In the genomic region with DNA sequence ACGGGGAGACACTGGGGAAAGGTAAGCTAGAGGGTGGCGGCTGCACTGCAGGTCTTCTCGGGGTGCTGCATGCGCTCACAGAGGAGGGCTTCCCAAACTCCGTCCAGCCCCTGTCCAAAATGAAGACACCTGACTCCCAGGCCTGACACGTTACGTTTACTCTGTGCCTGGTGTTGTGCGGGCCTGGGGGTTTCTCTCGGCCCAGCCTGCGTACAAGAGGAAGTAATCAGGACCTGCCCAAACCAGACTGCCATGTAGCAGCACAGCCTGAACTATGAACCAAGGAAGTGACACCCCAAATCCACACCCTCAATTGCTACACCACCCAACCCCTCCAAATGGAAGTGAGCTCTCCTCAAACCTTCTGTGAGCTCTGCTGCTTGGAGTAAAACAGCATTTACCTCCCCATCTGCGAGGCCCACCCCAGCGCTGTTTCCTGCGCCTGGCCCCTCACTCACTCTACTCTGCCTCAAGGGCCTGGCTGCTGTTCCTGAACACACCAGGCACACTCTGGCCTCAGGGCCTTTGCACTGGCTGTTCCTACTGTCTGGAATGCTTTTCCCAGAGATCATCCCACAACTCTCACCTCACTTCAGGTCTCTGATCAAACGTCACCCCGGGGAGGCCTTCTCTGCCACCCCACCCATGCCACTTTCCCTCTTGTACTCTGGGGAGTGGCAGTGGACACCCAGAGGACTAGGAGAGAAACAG, we compare ENCODE assay signal across 15 cellular contexts. TPM values are rescaled to one million over a fixed set of nuclear protein-coding genes. Genes with fewer than 3 reads are reported as not detected.
DNase-seq lines count a peak whose midpoint lies in the region; ATAC-seq and TF ChIP-seq lines count a peak whose summit lies in the region.
"Had no signal": no experiment of that assay in that cellular context is flagged by ENCODE, and none has a peak within 500 bp of the region (broad histone marks: within the 10 kb centered on the region; RNA-seq: fewer than 3 reads in every experiment).

No MANE protein-coding gene starts in this region.

- peak overlapping the region; percentile 38 for H3K27ac ChIP-seq in thymus (ENCODE audit: low read depth)
- H3K27ac ChIP-seq in ovary, result no peak overlapping the region
- H3K27ac ChIP-seq: lower lobe of right lung had no signal

- peak; percentile 56 for ATAC-seq in central memory CD8-positive, alpha-beta T cell (replicated peaks; ENCODE audit: extremely low read depth, poor library complexity, severe bottlenecking)
- ATAC-seq: lower lobe of right lung had no signal

- TF ChIP-seq CTCF in ovary (IDR thresholded peaks at IDR 0.05), result no peak

- H3K36me3 ChIP-seq in thymus (ENCODE audit: control insufficient read depth, insufficient read depth) (peaks cover 36% of the 10 kb centered on the region), ovary (no peaks in the 10 kb centered on the region)

- no peak for TF ChIP-seq POLR2A in ovary (IDR thresholded peaks at IDR 0.05)

- H3K4me1 ChIP-seq in thymus (ENCODE audit: control insufficient read depth, insufficient read depth, low read length) (peaks cover 7% of the 10 kb centered on the region), ovary (ENCODE audit: insufficient read depth) (peaks cover 5% of the 10 kb centered on the region)

- H3K27me3 Mint-ChIP-seq in activated naive CD4-positive, alpha-beta T cell treated with anti-CD3 and anti-CD28 coated beads, Interleukin-2, amount 50 U/mL, for 24 hours, result no peaks in the 10 kb centered on the region
- H3K27me3 Mint-ChIP-seq in IgD-negative memory B cell, result no peaks in the 10 kb centered on the region
- H3K27me3 Mint-ChIP-seq in central memory CD8-positive, alpha-beta T cell, result no peaks in the 10 kb centered on the region
- H3K27me3 Mint-ChIP-seq: activated naive CD8-positive, alpha-beta T cell had no signal

- H3K27me3 ChIP-seq in thymus (ENCODE audit: control insufficient read depth, insufficient read depth) (no peaks in the 10 kb centered on the region), ovary (no peaks in the 10 kb centered on the region)

- DNase-seq in activated naive CD4-positive, alpha-beta T cell (lab: John Stamatoyannopoulos, UW), result no peak
- DNase-seq in central memory CD8-positive, alpha-beta T cell (ENCODE audit: low spot score in 2 of 2), result no peak
- DNase-seq in ovary (no peak), NCI-H1694 treated with DMSO at 0.1 percent for 48 hours (lab: John Stamatoyannopoulos, UW) (no peak), NCI-H1092 treated with DMSO at 0.1 percent for 48 hours (lab: John Stamatoyannopoulos, UW) (no peak)
- DNase-seq: lower lobe of right lung, NCI-H2107, retina had no signal

- H3K4me3 ChIP-seq in thymus (ENCODE audit: low read length), result no peak overlapping the region
- no peak overlapping the region for H3K4me3 ChIP-seq in ovary
- H3K4me3 ChIP-seq: lower lobe of right lung had no signal

- H3K9me3 ChIP-seq in thymus (ENCODE audit: control insufficient read depth) (no peaks in the 10 kb centered on the region), ovary (no peaks in the 10 kb centered on the region)
- H3K9me3 ChIP-seq: lower lobe of right lung had no signal

- no peak for TF ChIP-seq EP300 in ovary (IDR thresholded peaks at IDR 0.05)

- WGBS in thymus, result 93% methylated on average over 15 of the region's 15 CpGs
- 86 to 91% (median 89%) methylated on average over 15 of the region's 15 CpGs for WGBS in ovary, 3 donors

- H3K9me3 Mint-ChIP-seq in activated naive CD4-positive, alpha-beta T cell treated with anti-CD3 and anti-CD28 coated beads, Interleukin-2, amount 50 U/mL, for 24 hours, result no peaks in the 10 kb centered on the region
- H3K9me3 Mint-ChIP-seq in IgD-negative memory B cell, result no peaks in the 10 kb centered on the region
- no peaks in the 10 kb centered on the region for H3K9me3 Mint-ChIP-seq in central memory CD8-positive, alpha-beta T cell

- intact Hi-C loops in ovary (cut with DNase I), result no loop called here

- H3K36me3 Mint-ChIP-seq in activated naive CD4-positive, alpha-beta T cell treated with anti-CD3 and anti-CD28 coated beads, Interleukin-2, amount 50 U/mL, for 24 hours, result peaks cover 22% of the 10 kb centered on the region
- H3K36me3 Mint-ChIP-seq in IgD-negative memory B cell, result peaks cover 4% of the 10 kb centered on the region
- peaks cover 28% of the 10 kb centered on the region for H3K36me3 Mint-ChIP-seq in central memory CD8-positive, alpha-beta T cell (ENCODE audit: insufficient read depth)

- peak overlapping the region; percentile 44 for H3K4me3 Mint-ChIP-seq in activated naive CD4-positive, alpha-beta T cell treated with anti-CD3 and anti-CD28 coated beads, Interleukin-2, amount 50 U/mL, for 24 hours
- H3K4me3 Mint-ChIP-seq in IgD-negative memory B cell, result peak overlapping the region; percentile 61 to 90 (median 77)
- peak overlapping the region; percentile 68 for H3K4me3 Mint-ChIP-seq in central memory CD8-positive, alpha-beta T cell
- H3K4me3 Mint-ChIP-seq: activated naive CD8-positive, alpha-beta T cell had no signal

- peak overlapping the region; percentile 59 for H3K27ac Mint-ChIP-seq in activated naive CD4-positive, alpha-beta T cell treated with anti-CD3 and anti-CD28 coated beads, Interleukin-2, amount 50 U/mL, for 24 hours
- peak overlapping the region; percentile 84 to 98 (median 90) for H3K27ac Mint-ChIP-seq in IgD-negative memory B cell
- peak overlapping the region; percentile 91 for H3K27ac Mint-ChIP-seq in central memory CD8-positive, alpha-beta T cell (ENCODE audit: low read depth)
- H3K27ac Mint-ChIP-seq: activated naive CD8-positive, alpha-beta T cell had no signal

- peaks cover 13% of the 10 kb centered on the region for H3K4me1 Mint-ChIP-seq in activated naive CD4-positive, alpha-beta T cell treated with anti-CD3 and anti-CD28 coated beads, Interleukin-2, amount 50 U/mL, for 24 hours
- H3K4me1 Mint-ChIP-seq in IgD-negative memory B cell, result peaks cover 33 to 53% (median 44%) of the 10 kb centered on the region in 3 donors
- H3K4me1 Mint-ChIP-seq in central memory CD8-positive, alpha-beta T cell, result peaks cover 43% of the 10 kb centered on the region

RNA-seq across cellular contexts. Expression of gene HSPBP1, which starts 3.0 kb away (rescaled TPM):
- polyA plus RNA-seq in IgD-negative memory B cell (34.1 TPM), thymus (21.8 TPM), ovary (10 to 100 TPM in 1 of 2 donors, 1 to 10 TPM in 1; 3.6 to 36.5 TPM)
- 10 to 100 TPM; 20.5 to 40.7 (median 31.8) TPM for total RNA-seq in ovary

RNA-seq across cellular contexts. Expression of gene BRSK1, which starts 6.9 kb away (rescaled TPM):
- polyA plus RNA-seq in IgD-negative memory B cell (0.34 TPM), thymus (2.9 TPM), ovary (1 to 10 TPM; 2.3 to 5.0 TPM)
- 10 to 100 TPM in 1 of 7 donors, 1 to 10 TPM in 6; 1.9 to 11.3 (median 4.8) TPM for total RNA-seq in ovary

RNA-seq across cellular contexts. Expression of gene PPP6R1, which starts 18.1 kb away (rescaled TPM):
- polyA plus RNA-seq in IgD-negative memory B cell (47.0 TPM), thymus (48.5 TPM), ovary (10 to 100 TPM; 21.3 to 26.9 TPM)
- 10 to 100 TPM; 14.1 to 52.2 (median 46.3) TPM for total RNA-seq in ovary

RNA-seq across cellular contexts. Expression of gene TMEM150B, which starts 48.3 kb away (rescaled TPM):
- polyA plus RNA-seq in IgD-negative memory B cell, result not detected
- 2.0 TPM for polyA plus RNA-seq in thymus
- total RNA-seq in ovary, result 1 to 10 TPM in 3 of 7 donors, under 1 TPM in 4; 0.36 to 3.9 (median 0.79) TPM
- polyA plus RNA-seq in ovary, result under 1 TPM; 0.55 to 0.73 TPM
- total RNA-seq: dermis microvascular lymphatic vessel endothelial cell, glomerular endothelial cell had no signal
- polyA plus RNA-seq: AG04450 had no signal

RNA-seq across cellular contexts. Expression of gene TMEM86B, which starts 48.3 kb away (rescaled TPM):
- polyA plus RNA-seq in IgD-negative memory B cell (1.4 TPM), thymus (39.7 TPM), ovary (1 to 10 TPM in 1 of 2 donors, not detected in 1; 3.0 TPM)
- total RNA-seq in ovary, result 1 to 10 TPM; 2.6 to 4.9 (median 3.5) TPM
